In genomic region chr11:22624742-22625447, GRCh38 we compare ENCODE assay signal across 8 cellular contexts. TPM values are rescaled to one million over a fixed set of nuclear protein-coding genes. Genes with fewer than 3 reads are reported as not detected.
A peak's percentile ranks its signal among the peaks of the same experiment; 100 is the strongest.
DNase-seq lines count a peak whose midpoint lies in the region; ATAC-seq, FAIRE-seq and TF ChIP-seq lines count a peak whose summit lies in the region.

No MANE protein-coding gene starts in this region.

- no peaks in the 10 kb centered on the region for H3K9me3 Mint-ChIP-seq in T-helper 2 cell treated with Interferon-gamma antibody and Interleukin-4, amounts not matched to agents 5 μg/mL and 100 μg/mL, for 36 hours

- H3K4me1 Mint-ChIP-seq in T-helper 2 cell treated with Interferon-gamma antibody and Interleukin-4, amounts not matched to agents 5 μg/mL and 100 μg/mL, for 36 hours (ENCODE audit: low read depth) = peaks cover 26% of the 10 kb centered on the region

- H3K27me3 Mint-ChIP-seq in T-helper 2 cell treated with Interferon-gamma antibody and Interleukin-4, amounts not matched to agents 5 μg/mL and 100 μg/mL, for 36 hours (ENCODE audit: low read depth) = no peaks in the 10 kb centered on the region

- H3K36me3 ChIP-seq in bronchial epithelial cell (ENCODE audit: control insufficient read depth, insufficient read depth, low read length) = no peaks in the 10 kb centered on the region

- DNase-seq in activated CD8-positive, alpha-beta memory T cell treated with anti-CD3 and anti-CD28 coated beads for 4 hours (ENCODE audit: low read depth in 2 of 2) = peak; percentile 5 to 36
- DNase-seq in activated CD8-positive, alpha-beta memory T cell treated with anti-CD3 and anti-CD28 coated beads for 24 hours = no peak
- DNase-seq in NCI-H1436 treated with DMSO at 0.1 percent for 48 hours (lab: John Stamatoyannopoulos, UW) (peak; percentile 2), bronchial epithelial cell (ENCODE audit: low read depth) (peak; percentile 69), islet precursor cell (peak; percentile 89)
- peak; percentile 59 for DNase-seq in T-helper 2 cell treated with Interferon-gamma antibody and Interleukin-4, amounts not matched to agents 5 μg/mL and 100 μg/mL, for 36 hours (ENCODE audit: low spot score)
- DNase-seq in stimulated activated CD4-positive, alpha-beta T cell treated with anti-CD3 and anti-CD28 coated beads, Interleukin-15, amount 100 ng/mL, for 1 hour (ENCODE audit: low read depth in 1 of 2, low spot score in 1 of 2) = peak; percentile 36 to 48

- peak overlapping the region; percentile 99 for H3K4me3 Mint-ChIP-seq in T-helper 2 cell treated with Interferon-gamma antibody and Interleukin-4, amounts not matched to agents 5 μg/mL and 100 μg/mL, for 36 hours

- no peak for FAIRE-seq in bronchial epithelial cell (lab: Jason Lieb, UNC)

- peak overlapping the region; percentile 70 for H3K4me3 ChIP-seq in bronchial epithelial cell (ENCODE audit: low read depth, low read length)

- peak overlapping the region; percentile 96 for H3K27ac Mint-ChIP-seq in T-helper 2 cell treated with Interferon-gamma antibody and Interleukin-4, amounts not matched to agents 5 μg/mL and 100 μg/mL, for 36 hours

- H3K27me3 ChIP-seq in bronchial epithelial cell (ENCODE audit: control insufficient read depth, insufficient read depth, low read length) = no peaks in the 10 kb centered on the region

- peak; percentile 65 for ATAC-seq in HG02885 (IDR thresholded peaks at IDR 0.05; ENCODE audit: poor library complexity, unreplicated experiment)

- peaks cover 22% of the 10 kb centered on the region for H3K36me3 Mint-ChIP-seq in T-helper 2 cell treated with Interferon-gamma antibody and Interleukin-4, amounts not matched to agents 5 μg/mL and 100 μg/mL, for 36 hours (ENCODE audit: low read depth)

- peak; percentile 84 for TF ChIP-seq CTCF in bronchial epithelial cell (IDR thresholded peaks at IDR 0.05; ENCODE audit: insufficient read depth, low read length, severe bottlenecking)

RNA-seq across cellular contexts. Expression of gene FANCF, which starts 0.7 kb away (rescaled TPM):
- total RNA-seq in bronchial epithelial cell = 8.3 and 13.4 TPM in 2 replicates

RNA-seq across cellular contexts. Expression of gene GAS2, which starts 41.5 kb away (rescaled TPM):
- 1.1 and 1.8 TPM in 2 replicates for total RNA-seq in bronchial epithelial cell
